In genomic region chr4:33150139-33150538, GRCh38 we compare ENCODE assay signal across 28 cellular contexts.
"Had no signal": no experiment of that assay in that cellular context is flagged by ENCODE, and none has a peak within 500 bp of the region (broad histone marks: within the 10 kb centered on the region; RNA-seq: fewer than 3 reads in every experiment).

No MANE protein-coding gene starts in this region.

- H3K4me2 ChIP-seq: neural progenitor cell had no signal

- H3K36me3 Mint-ChIP-seq: natural killer cell treated with Interleukin-12 subunit alpha and Interleukin-12 subunit beta and Interleukin-15 and Interleukin-18, amount 100 ng/mL, for 72 hours; neural progenitor cell; stimulated activated effector memory CD8-positive, alpha-beta T cell treated with anti-CD3 and anti-CD28 coated beads, Interleukin-12 subunit alpha, Interleukin-12 subunit beta, amount 100 ng/mL, for 72 hours; stimulated activated naive B cell treated with anti-CD40 and anti-IgM and Interleukin-4, amounts not matched to agents 10 μg/mL and 1 μg/mL and 100 μg/mL, for 72 hours had no signal

- H3K9ac ChIP-seq: neural progenitor cell, parathyroid adenoma had no signal

- DNase-seq: nephron progenitor cell; occipital lobe; ovary; posterior cingulate gyrus; psoas muscle; right cardiac atrium; right lobe of liver; sigmoid colon; small intestine; stimulated activated CD4-positive, alpha-beta T cell treated with anti-CD3 and anti-CD28 coated beads, Interleukin-15, amount 100 ng/mL, for 24 hours; stimulated activated CD4-positive, alpha-beta T cell treated with anti-CD3 and anti-CD28 coated beads, Interleukin-2, amount 100 ng/mL, for 24 hours; stimulated activated CD4-positive, alpha-beta T cell treated with anti-CD3 and anti-CD28 coated beads, Interleukin-2, amount 100 ng/mL, for 48 hours; stimulated activated CD4-positive, alpha-beta T cell treated with anti-CD3 and anti-CD28 coated beads, Interleukin-4, amount 100 ng/mL, for 24 hours; stimulated activated naive B cell treated with anti-CD40 and anti-IgM and Interleukin-4, amounts not matched to agents 10 μg/mL and 1 μg/mL and 100 μg/mL, for 72 hours; stimulated activated naive CD4-positive, alpha-beta T cell treated with Interleukin-2 at 50 U/mL for 16 hours; stomach; thyroid gland; trophoblast cell; upper lobe of left lung had no signal

- H3K27ac Mint-ChIP-seq: natural killer cell treated with Interleukin-12 subunit alpha and Interleukin-12 subunit beta and Interleukin-15 and Interleukin-18, amount 100 ng/mL, for 72 hours; nephron progenitor cell; neural progenitor cell; progenitor cell of endocrine pancreas; stimulated activated effector memory CD8-positive, alpha-beta T cell treated with anti-CD3 and anti-CD28 coated beads, Interleukin-12 subunit alpha, Interleukin-12 subunit beta, amount 100 ng/mL, for 72 hours; stimulated activated naive B cell treated with anti-CD40 and anti-IgM and Interleukin-4, amounts not matched to agents 10 μg/mL and 1 μg/mL and 100 μg/mL, for 72 hours; stimulated activated naive CD8-positive, alpha-beta T cell treated with anti-CD3 and anti-CD28 coated beads, Interleukin-15, Interleukin-2, amounts not matched to agents 100 ng/mL and 50 ng/mL, for 24 hours had no signal

- H3K4me3 ChIP-seq: neural progenitor cell, ovary, psoas muscle, right lobe of liver, sigmoid colon, stomach, thoracic aorta, thyroid gland, tibial nerve, upper lobe of left lung, vagina had no signal

- H3K27me3 Mint-ChIP-seq: natural killer cell treated with Interleukin-12 subunit alpha and Interleukin-12 subunit beta and Interleukin-15 and Interleukin-18, amount 100 ng/mL, for 72 hours; progenitor cell of endocrine pancreas; stimulated activated naive B cell treated with anti-CD40 and anti-IgM and Interleukin-4, amounts not matched to agents 10 μg/mL and 1 μg/mL and 100 μg/mL, for 72 hours; stimulated activated naive CD8-positive, alpha-beta T cell treated with anti-CD3 and anti-CD28 coated beads, Interleukin-15, Interleukin-2, amounts not matched to agents 100 ng/mL and 50 ng/mL, for 24 hours had no signal

- H3K9me3 ChIP-seq: ovary, psoas muscle, right lobe of liver, sigmoid colon, thoracic aorta, thyroid gland, upper lobe of left lung, vagina had no signal

- H3K79me2 ChIP-seq: parathyroid adenoma had no signal

- H3K27ac ChIP-seq: neural progenitor cell, ovary, parathyroid adenoma, psoas muscle, right lobe of liver, sigmoid colon, stomach, thoracic aorta, thyroid gland, tibial nerve, upper lobe of left lung, vagina had no signal

- H3K4me1 ChIP-seq: neural progenitor cell, parathyroid adenoma, psoas muscle, right lobe of liver, sigmoid colon, stomach, thyroid gland, tibial nerve, upper lobe of left lung, vagina had no signal

- H3K36me3 ChIP-seq: neural progenitor cell, ovary, right lobe of liver, sigmoid colon, stomach, thoracic aorta, thyroid gland, tibial nerve, upper lobe of left lung, vagina had no signal

- H2AFZ ChIP-seq: neural progenitor cell, parathyroid adenoma had no signal

- H3K27me3 ChIP-seq: neural progenitor cell, ovary, right lobe of liver, sigmoid colon, stomach, thyroid gland, tibial nerve, upper lobe of left lung, vagina had no signal

- H3K9me3 Mint-ChIP-seq: nephron progenitor cell, neural progenitor cell had no signal

- H3K4me3 Mint-ChIP-seq: natural killer cell treated with Interleukin-12 subunit alpha and Interleukin-12 subunit beta and Interleukin-15 and Interleukin-18, amount 100 ng/mL, for 72 hours; nephron progenitor cell; neural progenitor cell; stimulated activated effector memory CD8-positive, alpha-beta T cell treated with anti-CD3 and anti-CD28 coated beads, Interleukin-12 subunit alpha, Interleukin-12 subunit beta, amount 100 ng/mL, for 72 hours; stimulated activated naive B cell treated with anti-CD40 and anti-IgM and Interleukin-4, amounts not matched to agents 10 μg/mL and 1 μg/mL and 100 μg/mL, for 72 hours; stimulated activated naive CD8-positive, alpha-beta T cell treated with anti-CD3 and anti-CD28 coated beads, Interleukin-15, Interleukin-2, amounts not matched to agents 100 ng/mL and 50 ng/mL, for 24 hours had no signal

- H3K4me1 Mint-ChIP-seq: nephron progenitor cell; stimulated activated effector memory CD8-positive, alpha-beta T cell treated with anti-CD3 and anti-CD28 coated beads, Interleukin-12 subunit alpha, Interleukin-12 subunit beta, amount 100 ng/mL, for 72 hours; stimulated activated naive B cell treated with anti-CD40 and anti-IgM and Interleukin-4, amounts not matched to agents 10 μg/mL and 1 μg/mL and 100 μg/mL, for 72 hours had no signal
